In genomic region chr1:44724408-44725308, GRCh38 we compare ENCODE assay signal across 16 cellular contexts. TPM values are rescaled to one million over a fixed set of nuclear protein-coding genes. Genes with fewer than 3 reads are reported as not detected.
DNase-seq lines count a peak whose midpoint lies in the region; ATAC-seq, FAIRE-seq and TF ChIP-seq lines count a peak whose summit lies in the region.
"Had no signal": no experiment of that assay in that cellular context is flagged by ENCODE, and none has a peak within 500 bp of the region (broad histone marks: within the 10 kb centered on the region; RNA-seq: fewer than 3 reads in every experiment).

No MANE protein-coding gene starts in this region.

- H3K4me1 ChIP-seq in CD4-positive, CD25-positive, alpha-beta regulatory T cell (ENCODE audit: control insufficient read depth, insufficient read depth, low read length, poor library complexity, severe bottlenecking), result peaks cover 43% of the 10 kb centered on the region
- no peaks in the 10 kb centered on the region for H3K4me1 ChIP-seq in kidney (ENCODE audit: control insufficient read depth in 1 of 2, insufficient read depth in 1 of 2, low read depth in 1 of 2, low read length in 2 of 2)
- H3K4me1 ChIP-seq: right atrium auricular region, uterus had no signal

- TF ChIP-seq CTCF in kidney (IDR thresholded peaks at IDR 0.05; ENCODE audit: borderline replicate concordance, extremely low read depth, insufficient read depth), result no peak

- H3K36me3 ChIP-seq in CD4-positive, CD25-positive, alpha-beta regulatory T cell (ENCODE audit: control insufficient read depth, insufficient read depth, low read length), result no peaks in the 10 kb centered on the region
- no peaks in the 10 kb centered on the region for H3K36me3 ChIP-seq in H7 (replicated peaks; ENCODE audit: control insufficient read depth, insufficient read depth, low read length)
- no peaks in the 10 kb centered on the region for H3K36me3 ChIP-seq in kidney (ENCODE audit: control insufficient read depth in 1 of 2, insufficient read depth in 2 of 2, low read length in 2 of 2)
- H3K36me3 ChIP-seq: adrenal gland, right atrium auricular region, uterus had no signal

- H3K27me3 ChIP-seq in CD4-positive, CD25-positive, alpha-beta regulatory T cell (ENCODE audit: control insufficient read depth, insufficient read depth, low read length), result no peaks in the 10 kb centered on the region
- no peaks in the 10 kb centered on the region for H3K27me3 ChIP-seq in H7 (ENCODE audit: control insufficient read depth, insufficient read depth, low read length)
- H3K27me3 ChIP-seq: adrenal gland, hepatocyte, right atrium auricular region, uterus had no signal

- no peak overlapping the region for H3K27ac ChIP-seq in CD4-positive, CD25-positive, alpha-beta regulatory T cell (ENCODE audit: insufficient read depth, low read length, poor library complexity, severe bottlenecking)
- H3K27ac ChIP-seq in kidney (ENCODE audit: low read depth in 2 of 2, low read length in 2 of 2), result no peak overlapping the region
- H3K27ac ChIP-seq: adrenal gland, hepatocyte, right atrium auricular region, uterus had no signal

- ATAC-seq in CD4-positive, CD25-positive, alpha-beta regulatory T cell (ENCODE audit: low read depth in 2 of 2), result no peak
- no peak for ATAC-seq in activated T-cell treated with anti-CD3 and anti-CD28 coated beads, Interleukin-2, amount 50 U/mL, for 72 hours (replicated peaks in 1 of 2)
- no peak for ATAC-seq in naive thymus-derived CD8-positive, alpha-beta T cell
- no peak for ATAC-seq in HG03442 (IDR thresholded peaks at IDR 0.05; ENCODE audit: unreplicated experiment)

- no peak overlapping the region for H3K9ac ChIP-seq in kidney (ENCODE audit: low read length in 2 of 2)

- no peaks in the 10 kb centered on the region for H3K36me3 Mint-ChIP-seq in CD4-positive, CD25-positive, alpha-beta regulatory T cell
- H3K36me3 Mint-ChIP-seq in activated T-cell treated with anti-CD3 and anti-CD28 coated beads, Interleukin-2, amount 50 U/mL, for 72 hours (ENCODE audit: insufficient read depth in 2 of 2), result peaks cover 0 to 2% of the 10 kb centered on the region in 2 donors
- peaks cover 0 to 3% (median 0%) of the 10 kb centered on the region in 3 donors for H3K36me3 Mint-ChIP-seq in naive thymus-derived CD8-positive, alpha-beta T cell

- H3K27ac Mint-ChIP-seq in CD4-positive, CD25-positive, alpha-beta regulatory T cell, result peak overlapping the region; percentile 44 to 90 (median 87)
- H3K27ac Mint-ChIP-seq in activated T-cell treated with anti-CD3 and anti-CD28 coated beads, Interleukin-2, amount 50 U/mL, for 72 hours, result peak overlapping the region; percentile 60
- peak overlapping the region; percentile 74 to 94 (median 90) for H3K27ac Mint-ChIP-seq in naive thymus-derived CD8-positive, alpha-beta T cell

- H3K27me3 Mint-ChIP-seq in CD4-positive, CD25-positive, alpha-beta regulatory T cell, result peaks cover 18% of the 10 kb centered on the region
- no peaks in the 10 kb centered on the region for H3K27me3 Mint-ChIP-seq in activated T-cell treated with anti-CD3 and anti-CD28 coated beads, Interleukin-2, amount 50 U/mL, for 72 hours (ENCODE audit: low read depth)
- no peaks in the 10 kb centered on the region for H3K27me3 Mint-ChIP-seq in naive thymus-derived CD8-positive, alpha-beta T cell

- POLR2A ChIA-PET in naive thymus-derived CD8-positive, alpha-beta T cell (lab: Charles Lee), result interaction anchor here (0.6 to 11.7 kb wide), 8 partner anchors 12 to 579 kb away, joined by 3 to 109 read pairs (median 4); partner anchors contain the start of genes PLK3 and RPS8

- H3K9me3 Mint-ChIP-seq in CD4-positive, CD25-positive, alpha-beta regulatory T cell, result peaks cover 0 to 3% (median 0%) of the 10 kb centered on the region in 7 donors
- no peaks in the 10 kb centered on the region for H3K9me3 Mint-ChIP-seq in activated T-cell treated with anti-CD3 and anti-CD28 coated beads, Interleukin-2, amount 50 U/mL, for 72 hours
- H3K9me3 Mint-ChIP-seq in naive thymus-derived CD8-positive, alpha-beta T cell, result no peaks in the 10 kb centered on the region

- no peak for FAIRE-seq in kidney (lab: Jason Lieb, UNC)

- DNase-seq in CD4-positive, CD25-positive, alpha-beta regulatory T cell, result no peak
- DNase-seq in H7 (peak; percentile 50), SIG-M5 treated with dmso at 0.1 percent for 504 hours (lab: John Stamatoyannopoulos, UW; ENCODE audit: unreplicated experiment) (no peak), kidney (no peak)
- no peak for DNase-seq in activated T-cell treated with anti-CD3 and anti-CD28 coated beads, Interleukin-2, amount 50 U/mL, for 72 hours
- DNase-seq in naive thymus-derived CD8-positive, alpha-beta T cell, result peak in 4 of 10 donors; percentile 30 to 66 (median 33)
- DNase-seq: adrenal gland, GOT3, NCI-H2029, NCI-H526 treated with DMSO at 0.1 percent for 48 hours, uterus had no signal

- H3K4me1 Mint-ChIP-seq in CD4-positive, CD25-positive, alpha-beta regulatory T cell, result peaks cover 17 to 57% (median 33%) of the 10 kb centered on the region in 4 donors
- peaks cover 83% of the 10 kb centered on the region for H3K4me1 Mint-ChIP-seq in activated T-cell treated with anti-CD3 and anti-CD28 coated beads, Interleukin-2, amount 50 U/mL, for 72 hours (ENCODE audit: low read depth)
- peaks cover 42 to 73% (median 60%) of the 10 kb centered on the region in 4 donors for H3K4me1 Mint-ChIP-seq in naive thymus-derived CD8-positive, alpha-beta T cell

- intact Hi-C loops in kidney (cut with DNase I), result no loop called here

- peak overlapping the region in 1 of 4 donors; percentile 15 for H3K4me3 Mint-ChIP-seq in CD4-positive, CD25-positive, alpha-beta regulatory T cell
- H3K4me3 Mint-ChIP-seq in activated T-cell treated with anti-CD3 and anti-CD28 coated beads, Interleukin-2, amount 50 U/mL, for 72 hours, result peak overlapping the region; percentile 79 to 90
- peak overlapping the region; percentile 52 to 93 (median 76) for H3K4me3 Mint-ChIP-seq in naive thymus-derived CD8-positive, alpha-beta T cell

- no peaks in the 10 kb centered on the region for H3K9me3 ChIP-seq in CD4-positive, CD25-positive, alpha-beta regulatory T cell (ENCODE audit: control insufficient read depth in 2 of 2, low read length in 2 of 2)
- H3K9me3 ChIP-seq in kidney (ENCODE audit: control insufficient read depth in 1 of 2, low read length in 2 of 2), result no peaks in the 10 kb centered on the region
- H3K9me3 ChIP-seq: adrenal gland, right atrium auricular region, uterus had no signal

- H3K4me3 ChIP-seq in CD4-positive, CD25-positive, alpha-beta regulatory T cell (ENCODE audit: low read depth, low read length), result no peak overlapping the region
- H3K4me3 ChIP-seq in H7 (ENCODE audit: insufficient read depth, low read depth, low read length), result no peak overlapping the region
- no peak overlapping the region for H3K4me3 ChIP-seq in kidney (ENCODE audit: low read length in 2 of 2)
- H3K4me3 ChIP-seq: adrenal gland, hepatocyte, right atrium auricular region, uterus had no signal

RNA-seq across cellular contexts. Expression of gene RNU5D-1, which starts 6.3 kb away (rescaled TPM):
- total RNA-seq in CD4-positive, CD25-positive, alpha-beta regulatory T cell, result not detected
- polyA plus RNA-seq in CD4-positive, CD25-positive, alpha-beta regulatory T cell, result not detected
- not detected in 2 replicates for total RNA-seq in H7 (2014; rRNA removed; shearing (Covaris generic))
- not detected for total RNA-seq in activated T-cell treated with anti-CD3 and anti-CD28 coated beads, Interleukin-2, amount 50 U/mL, for 72 hours
- total RNA-seq in naive thymus-derived CD8-positive, alpha-beta T cell, result not detected
- not detected for polyA plus RNA-seq in naive thymus-derived CD8-positive, alpha-beta T cell
- not detected for total RNA-seq in kidney
- not detected for polyA plus RNA-seq in kidney (ENCODE audit: insufficient read depth, low read depth, low replicate concordance)
- total RNA-seq: adrenal gland, hepatocyte, LHCN-M2, right atrium auricular region, RPMI7951, uterus had no signal
- polyA plus RNA-seq: adrenal gland, hepatocyte had no signal

RNA-seq across cellular contexts. Expression of gene KIF2C, which starts 15.0 kb away (rescaled TPM):
- total RNA-seq in CD4-positive, CD25-positive, alpha-beta regulatory T cell, result 1.5 TPM
- 1 to 10 TPM; 1.1 to 3.9 (median 3.3) TPM for polyA plus RNA-seq in CD4-positive, CD25-positive, alpha-beta regulatory T cell
- 164 and 209 TPM in 2 replicates for total RNA-seq in H7 (2014; rRNA removed; shearing (Covaris generic))
- 100 to 1,000 TPM; 134 to 147 TPM for total RNA-seq in activated T-cell treated with anti-CD3 and anti-CD28 coated beads, Interleukin-2, amount 50 U/mL, for 72 hours
- under 1 TPM; 0.41 to 0.91 TPM for total RNA-seq in naive thymus-derived CD8-positive, alpha-beta T cell
- under 1 TPM; 0.40 to 0.61 (median 0.40) TPM for polyA plus RNA-seq in naive thymus-derived CD8-positive, alpha-beta T cell
- 1.4 TPM for total RNA-seq in kidney
- 0.47 TPM for polyA plus RNA-seq in kidney (ENCODE audit: insufficient read depth, low read depth, low replicate concordance)

RNA-seq across cellular contexts. Expression of gene ARMH1, which starts 50.1 kb away (rescaled TPM):
- total RNA-seq in CD4-positive, CD25-positive, alpha-beta regulatory T cell, result 24.8 TPM
- polyA plus RNA-seq in CD4-positive, CD25-positive, alpha-beta regulatory T cell, result 1 to 10 TPM; 3.0 to 5.7 (median 4.3) TPM
- total RNA-seq in H7 (2014; rRNA removed; shearing (Covaris generic)), result 0.62 TPM in 1 of 2 replicates, not detected in the other
- total RNA-seq in activated T-cell treated with anti-CD3 and anti-CD28 coated beads, Interleukin-2, amount 50 U/mL, for 72 hours, result 100 to 1,000 TPM; 108 to 123 TPM
- 10 to 100 TPM; 70.4 to 79.0 TPM for total RNA-seq in naive thymus-derived CD8-positive, alpha-beta T cell
- 10 to 100 TPM; 46.2 to 75.6 (median 53.2) TPM for polyA plus RNA-seq in naive thymus-derived CD8-positive, alpha-beta T cell
- total RNA-seq in kidney, result 3.9 TPM
- 3.4 TPM for polyA plus RNA-seq in kidney (ENCODE audit: insufficient read depth, low read depth, low replicate concordance)
- total RNA-seq: LHCN-M2, RPMI7951 had no signal

RNA-seq across cellular contexts. Expression of gene TMEM53, which starts 50.4 kb away (rescaled TPM):
- total RNA-seq in CD4-positive, CD25-positive, alpha-beta regulatory T cell, result 2.7 TPM
- polyA plus RNA-seq in CD4-positive, CD25-positive, alpha-beta regulatory T cell, result 1 to 10 TPM; 4.2 to 6.8 (median 6.2) TPM
- total RNA-seq in H7 (2014; rRNA removed; shearing (Covaris generic)), result 6.0 and 9.0 TPM in 2 replicates
- total RNA-seq in activated T-cell treated with anti-CD3 and anti-CD28 coated beads, Interleukin-2, amount 50 U/mL, for 72 hours, result 1 to 10 TPM; 3.8 to 4.5 TPM
- total RNA-seq in naive thymus-derived CD8-positive, alpha-beta T cell, result 1 to 10 TPM; 1.0 to 2.1 TPM
- 1 to 10 TPM; 4.6 to 5.9 (median 5.5) TPM for polyA plus RNA-seq in naive thymus-derived CD8-positive, alpha-beta T cell
- total RNA-seq in kidney, result 16.4 TPM
- polyA plus RNA-seq in kidney (ENCODE audit: insufficient read depth, low read depth, low replicate concordance), result 45.0 TPM

RNA-seq across cellular contexts. Expression of gene RPS8, which starts 50.7 kb away (rescaled TPM):
- 1,739 TPM for total RNA-seq in CD4-positive, CD25-positive, alpha-beta regulatory T cell
- polyA plus RNA-seq in CD4-positive, CD25-positive, alpha-beta regulatory T cell, result 1,000 to 10,000 TPM in 2 of 4 donors, 100 to 1,000 TPM in 2; 805 to 1,312 (median 1,070) TPM
- total RNA-seq in H7 (2014; rRNA removed; shearing (Covaris generic)), result 3,197 and 3,561 TPM in 2 replicates
- total RNA-seq in activated T-cell treated with anti-CD3 and anti-CD28 coated beads, Interleukin-2, amount 50 U/mL, for 72 hours, result 1,000 to 10,000 TPM; 2,862 to 3,010 TPM
- total RNA-seq in naive thymus-derived CD8-positive, alpha-beta T cell, result 1,000 to 10,000 TPM; 2,208 to 2,330 TPM
- polyA plus RNA-seq in naive thymus-derived CD8-positive, alpha-beta T cell, result 1,000 to 10,000 TPM; 1,336 to 1,571 (median 1,431) TPM
- total RNA-seq in kidney, result 1,449 TPM
- polyA plus RNA-seq in kidney (ENCODE audit: insufficient read depth, low read depth, low replicate concordance), result 1,538 TPM

Comparison
In these comparisons a context has a peak if more than half of its experiments do, and no peak if none do; other contexts are left out.
1. RNA of gene KIF2C, which starts 15.0 kb away (total RNA-seq): 164 to 209 TPM in H7 and 134 to 147 TPM in activated T-cell treated with anti-CD3 and anti-CD28 coated beads, Interleukin-2, amount 50 U/mL, for 72 hours; 1.5 TPM in CD4-positive, CD25-positive, alpha-beta regulatory T cell (single experiment), 1.4 TPM in kidney (single experiment) and 0.41 to 0.91 TPM in naive thymus-derived CD8-positive, alpha-beta T cell; every median in the first group is over 10 times any median in the second.
2. Peak in every context shown above with its lines, with median percentiles within 50 percentile points of each other: H3K27ac Mint-ChIP-seq.